In the genomic region with DNA sequence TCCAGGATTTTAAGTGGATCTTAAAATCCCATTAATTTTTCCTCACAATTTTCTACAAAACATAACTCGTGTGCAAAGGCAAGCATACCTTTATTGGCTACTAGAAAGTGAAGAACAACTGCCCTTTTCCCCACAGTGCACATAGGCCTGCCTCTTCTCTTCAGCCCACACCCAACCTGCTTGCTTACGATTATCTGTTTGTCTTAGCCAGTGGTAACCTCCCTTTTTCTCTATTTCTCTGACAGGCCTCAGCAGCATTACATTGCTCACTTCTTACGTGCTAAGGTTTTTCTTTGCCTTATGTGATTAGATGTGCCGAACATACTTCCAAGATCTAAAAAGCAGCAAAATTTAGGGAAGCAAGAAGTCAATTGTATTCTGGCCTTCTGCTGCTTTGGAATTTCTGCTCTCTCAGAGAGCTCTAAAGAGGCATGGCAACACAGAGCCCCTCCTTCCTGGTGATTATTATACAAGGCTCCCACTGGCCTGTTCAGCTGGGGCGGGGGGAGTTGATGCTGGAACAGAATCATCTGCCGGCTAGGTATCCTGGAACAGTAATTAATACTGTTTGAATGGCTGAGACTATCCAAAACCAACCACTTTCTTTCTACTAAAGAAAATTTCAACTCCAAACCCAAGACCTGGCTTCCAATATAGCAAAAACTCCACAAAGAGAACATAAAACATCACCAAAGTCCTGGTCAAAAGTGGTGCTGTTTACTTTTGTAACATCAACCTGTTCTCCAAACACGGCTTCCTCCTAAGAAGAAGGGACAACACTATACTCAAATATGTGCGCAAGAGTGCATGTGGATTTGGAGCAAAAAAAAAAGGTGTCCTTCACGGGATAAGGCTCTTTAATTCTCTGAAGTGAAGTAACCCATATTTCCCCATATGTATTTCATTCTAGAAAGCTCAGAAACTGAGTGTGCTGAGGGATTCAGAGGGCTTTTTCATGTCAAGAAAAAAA, we compare ENCODE assay signal across 9 cellular contexts. TPM values are rescaled to one million over a fixed set of nuclear protein-coding genes. Genes with fewer than 3 reads are reported as not detected.
DNase-seq lines count a peak whose midpoint lies in the region; ATAC-seq and TF ChIP-seq lines count a peak whose summit lies in the region.
"Had no signal": no experiment of that assay in that cellular context is flagged by ENCODE, and none has a peak within 500 bp of the region (broad histone marks: within the 10 kb centered on the region; RNA-seq: fewer than 3 reads in every experiment).

No MANE protein-coding gene starts in this region.

- peaks cover 5% of the 10 kb centered on the region for H3K79me1 ChIP-seq in neuronal stem cell (ENCODE audit: low read depth, low read length)

- H2BK12ac ChIP-seq in neuronal stem cell (ENCODE audit: low read length) = no peak overlapping the region

- intact Hi-C loops in CD8-positive, alpha-beta T cell (cut with DNase I, micrococcal nuclease) = no loop called here
- intact Hi-C loops in Panc1 (cut with micrococcal nuclease; ENCODE audit: unreplicated experiment) = no loop called here
- intact Hi-C loops in esophagus squamous epithelium (cut with DNase I) = no loop called here

- H3K27me3 ChIP-seq in CD8-positive, alpha-beta T cell (ENCODE audit: insufficient read depth, low read length) = no peaks in the 10 kb centered on the region
- H3K27me3 ChIP-seq in Panc1 (ENCODE audit: control insufficient read depth, insufficient read depth, low read length) (no peaks in the 10 kb centered on the region), esophagus squamous epithelium (no peaks in the 10 kb centered on the region), neuronal stem cell (ENCODE audit: control insufficient read depth in 3 of 3, insufficient read depth in 3 of 3, low read depth in 1 of 3, low read length in 3 of 3) (no peaks in the 10 kb centered on the region)

- no peak overlapping the region for H3K4me2 ChIP-seq in neuronal stem cell (ENCODE audit: insufficient read depth, low read length, poor library complexity, severe bottlenecking)

- in situ Hi-C loops in Panc1 (cut with HindIII; ENCODE audit: low pct_unique_long_range_greater_than_20kb, low sequenced_read_pairs) = no loop called here

- WGBS in esophagus squamous epithelium, 2 donors = 65 to 67% methylated on average over 8 to 9 of the region's 9 CpGs
- WGBS in neuronal stem cell (ENCODE audit: extremely low coverage in 2 of 2, insufficient read length in 2 of 2, insufficient replicate concordance in 1 of 2), 2 donors = no CpG with 5 or more reads among the region's 9 CpGs

- POLR2A ChIA-PET in CD8-positive, alpha-beta T cell (lab: Charles Lee) = interaction anchor here (0.5 kb wide), 1 partner anchor 28 kb away, joined by 6 read pairs; no protein-coding TSS in a partner anchor
- POLR2A ChIA-PET in Panc1 (lab: Charles Lee) = no interaction called here

- no peaks in the 10 kb centered on the region for H3K36me3 Mint-ChIP-seq in CD8-positive, alpha-beta T cell

- no peaks in the 10 kb centered on the region for H3K9me3 Mint-ChIP-seq in CD8-positive, alpha-beta T cell

- no TSS peak for BruUV-seq in Panc1 (replicated peaks; lab: Mats Ljungman, UMichigan)

- CTCF ChIA-PET in CD8-positive, alpha-beta T cell (lab: Charles Lee) = no interaction called here
- CTCF ChIA-PET in Panc1 (lab: Charles Lee) = no interaction called here

- H3K23ac ChIP-seq in neuronal stem cell (ENCODE audit: low read depth, low read length, poor library complexity) = no peak overlapping the region

- no peak overlapping the region for H2BK15ac ChIP-seq in neuronal stem cell (ENCODE audit: low read length)

- H3K4me3 Mint-ChIP-seq in CD8-positive, alpha-beta T cell = no peak overlapping the region

- no peak for DNase-seq in CD8-positive, alpha-beta T cell
- DNase-seq in Panc1 (ENCODE audit: low read depth, low spot score) = no peak
- DNase-seq in esophagus squamous epithelium (lab: John Stamatoyannopoulos, UW) = no peak
- no peak for DNase-seq in neuronal stem cell (ENCODE audit: low spot score)
- no peak for DNase-seq in NCI-H1092 treated with DMSO at 0.1 percent for 48 hours (lab: John Stamatoyannopoulos, UW)
- no peak for DNase-seq in activated naive CD4-positive, alpha-beta T cell treated with anti-CD3 and anti-CD28 coated beads, Interleukin-2, amount 50 U/mL, for 16 hours
- DNase-seq in NCI-H187 (lab: John Stamatoyannopoulos, UW) = no peak
- DNase-seq: dermis blood vessel endothelial cell had no signal

- peaks cover 67% of the 10 kb centered on the region for H3K4me1 Mint-ChIP-seq in CD8-positive, alpha-beta T cell (ENCODE audit: low read depth)

- no peak overlapping the region for H3K27ac ChIP-seq in CD8-positive, alpha-beta T cell (ENCODE audit: low read depth, low read length)
- H3K27ac ChIP-seq in Panc1 (ENCODE audit: low read length) (0 out of 2 replicates have a peak overlapping the region, but pooled peaks have one; percentile 14), esophagus squamous epithelium (peak overlapping the region in 3 of 4 donors; percentile 35 to 63 (median 41)), neuronal stem cell (replicated peaks; ENCODE audit: low read length) (peak overlapping the region; percentile 44)

- peak overlapping the region; percentile 57 for H3K27ac Mint-ChIP-seq in CD8-positive, alpha-beta T cell

- no peaks in the 10 kb centered on the region for H3K36me3 ChIP-seq in CD8-positive, alpha-beta T cell (ENCODE audit: insufficient read depth, low read length)
- H3K36me3 ChIP-seq in Panc1 (ENCODE audit: control insufficient read depth, insufficient read depth, low read length) (no peaks in the 10 kb centered on the region), esophagus squamous epithelium (no peaks in the 10 kb centered on the region), neuronal stem cell (replicated peaks in 1 of 2; ENCODE audit: control insufficient read depth in 2 of 2, insufficient read depth in 2 of 2, low read length in 2 of 2) (peaks cover 0 to 25% of the 10 kb centered on the region in 2 donors)

- no peak overlapping the region for H2AK5ac ChIP-seq in neuronal stem cell (ENCODE audit: low read depth, low read length)

- no peak overlapping the region for H2BK5ac ChIP-seq in neuronal stem cell (ENCODE audit: low read length)

- H3K4me1 ChIP-seq in CD8-positive, alpha-beta T cell (ENCODE audit: insufficient read depth, low read length) = peaks cover 21% of the 10 kb centered on the region
- H3K4me1 ChIP-seq in Panc1 (ENCODE audit: control insufficient read depth, insufficient read depth, low read length) = peaks cover 47% of the 10 kb centered on the region
- peaks cover 13 to 88% (median 24%) of the 10 kb centered on the region in 3 donors for H3K4me1 ChIP-seq in esophagus squamous epithelium
- peaks cover 7 to 12% of the 10 kb centered on the region in 2 donors for H3K4me1 ChIP-seq in neuronal stem cell (ENCODE audit: control insufficient read depth in 2 of 2, insufficient read depth in 1 of 2, low read depth in 1 of 2, low read length in 2 of 2)

- no peak overlapping the region for H2BK120ac ChIP-seq in neuronal stem cell (ENCODE audit: low read depth, low read length)

- H2AFZ ChIP-seq in neuronal stem cell (ENCODE audit: low read length) = no peak overlapping the region

- no peak for TF ChIP-seq POLR2A in esophagus squamous epithelium (IDR thresholded peaks at IDR 0.05)

- no peak overlapping the region for H3K14ac ChIP-seq in neuronal stem cell (ENCODE audit: low read length)

- H4K8ac ChIP-seq in neuronal stem cell (ENCODE audit: low read depth, low read length) = no peak overlapping the region

- no peak for TF ChIP-seq CTCF in CD8-positive, alpha-beta T cell (IDR thresholded peaks at IDR 0.05)
- TF ChIP-seq CTCF in Panc1 (IDR thresholded peaks at IDR 0.05) (no peak), esophagus squamous epithelium (IDR thresholded peaks at IDR 0.05) (no peak)

- no peak for ATAC-seq in CD8-positive, alpha-beta T cell
- no peak for ATAC-seq in Panc1
- ATAC-seq in HG03354 (IDR thresholded peaks at IDR 0.05; ENCODE audit: poor library complexity, severe bottlenecking, unreplicated experiment) = no peak

- no peak overlapping the region for H3K9ac ChIP-seq in neuronal stem cell (ENCODE audit: low read depth, low read length, poor library complexity)

- H4K91ac ChIP-seq in neuronal stem cell (ENCODE audit: low read depth, low read length, poor library complexity) = no peak overlapping the region

- H3K4me3 ChIP-seq in CD8-positive, alpha-beta T cell (ENCODE audit: low read depth, low read length) = no peak overlapping the region
- H3K4me3 ChIP-seq in Panc1 (ENCODE audit: low read depth in 2 of 2, low read length in 2 of 2) (no peak overlapping the region), esophagus squamous epithelium (no peak overlapping the region), neuronal stem cell (ENCODE audit: low read length in 2 of 2) (no peak overlapping the region)

- no peak overlapping the region for H3K4ac ChIP-seq in neuronal stem cell (ENCODE audit: low read length)

- H3K18ac ChIP-seq in neuronal stem cell (ENCODE audit: low read length) = no peak overlapping the region

- no peaks in the 10 kb centered on the region for H3K9me3 ChIP-seq in CD8-positive, alpha-beta T cell (ENCODE audit: low read length)
- H3K9me3 ChIP-seq in Panc1 (ENCODE audit: control insufficient read depth, insufficient read depth, low read depth, low read length) (no peaks in the 10 kb centered on the region), esophagus squamous epithelium (no peaks in the 10 kb centered on the region), neuronal stem cell (replicated peaks in 1 of 2; ENCODE audit: control insufficient read depth in 2 of 2, insufficient read depth in 1 of 2, low read depth in 1 of 2, low read length in 2 of 2) (no peaks in the 10 kb centered on the region)

- no peaks in the 10 kb centered on the region for H3K27me3 Mint-ChIP-seq in CD8-positive, alpha-beta T cell (ENCODE audit: low read depth)

RNA-seq across cellular contexts. Expression of gene B4GALT5, which starts 6.8 kb away (rescaled TPM):
- total RNA-seq in CD8-positive, alpha-beta T cell = 1 to 10 TPM; 7.8 to 7.9 TPM
- 40.0 TPM for total RNA-seq in Panc1 (2021; ENCODE audit: unreplicated experiment)
- 29.8 TPM for polyA plus RNA-seq in Panc1 (2012; ENCODE audit: insufficient read length)
- 10 to 100 TPM; 24.1 to 34.2 (median 25.7) TPM for total RNA-seq in esophagus squamous epithelium
- 46.5 TPM for polyA plus RNA-seq in neuronal stem cell (2013, experiment 1 of 2)
- polyA plus RNA-seq in neuronal stem cell (2013, experiment 2 of 2) = 48.5 TPM
